ENCODE assay signal across 20 cellular contexts in genomic region chr18:49617846-49618245, GRCh38. TPM values are rescaled to one million over a fixed set of nuclear protein-coding genes. Genes with fewer than 3 reads are reported as not detected.
DNase-seq lines count a peak whose midpoint lies in the region; ATAC-seq and TF ChIP-seq lines count a peak whose summit lies in the region.
"Had no signal": no experiment of that assay in that cellular context is flagged by ENCODE, and none has a peak within 500 bp of the region (broad histone marks: within the 10 kb centered on the region; RNA-seq: fewer than 3 reads in every experiment).

No MANE protein-coding gene starts in this region.

- no peak for ATAC-seq in GM21825 (IDR thresholded peaks at IDR 0.05; ENCODE audit: unreplicated experiment)
- ATAC-seq in GM19397 (IDR thresholded peaks at IDR 0.05; ENCODE audit: unreplicated experiment), result no peak
- ATAC-seq: A549 had no signal

- H3K27me3 ChIP-seq in testis (no peaks in the 10 kb centered on the region), suprapubic skin (peaks cover 12% of the 10 kb centered on the region)

- peak; percentile 7 for DNase-seq in astrocyte of the hippocampus (ENCODE audit: low read depth, low spot score)
- peak; percentile 47 for DNase-seq in fibroblast of pulmonary artery (ENCODE audit: low read depth)
- DNase-seq in mesenteric fat pad (ENCODE audit: low spot score), result peak; percentile 64
- peak; percentile 65 for DNase-seq in testis
- DNase-seq in suprapubic skin (ENCODE audit: low spot score in 2 of 2), result no peak
- DNase-seq: CD4-positive, CD25-positive, alpha-beta regulatory T cell; COR-L47; DMS79 treated with DMSO at 0.1 percent for 48 hours; MV-4-11; NCI-H1105 treated with DMSO at 0.1 percent for 48 hours; NCI-H2029 treated with DMSO at 0.1 percent for 48 hours; NCI-H345; NCI-H524; NCI-H774; NK-92 treated with Interleukin-12 subunit alpha and Interleukin-12 subunit beta, amount 100 ng/mL, for 24 hours; SIG-M5 had no signal

- H3K9me3 ChIP-seq in testis, result no peaks in the 10 kb centered on the region
- no peaks in the 10 kb centered on the region for H3K9me3 ChIP-seq in suprapubic skin
- H3K9me3 ChIP-seq: A549 had no signal

- H3K4me1 ChIP-seq in testis, result peaks cover 39% of the 10 kb centered on the region
- H3K4me1 ChIP-seq in suprapubic skin, result peaks cover 10% of the 10 kb centered on the region
- H3K4me1 ChIP-seq: A549 had no signal

- 27 to 50% methylated on average over 2 of the region's 2 CpGs for WGBS in testis, 2 donors
- 86% methylated on average over 2 of the region's 2 CpGs for WGBS in suprapubic skin

- TF ChIP-seq CTCF in fibroblast of pulmonary artery (IDR thresholded peaks at IDR 0.05; ENCODE audit: low read length, missing control alignments), result no peak
- no peak for TF ChIP-seq CTCF in testis (IDR thresholded peaks at IDR 0.05)
- TF ChIP-seq CTCF in suprapubic skin (IDR thresholded peaks at IDR 0.05), result no peak

- TF ChIP-seq POLR2A in testis (IDR thresholded peaks at IDR 0.05) (no peak), suprapubic skin (IDR thresholded peaks at IDR 0.05) (no peak)

- H3K36me3 ChIP-seq in testis (ENCODE audit: low read depth, missing control alignments) (no peaks in the 10 kb centered on the region), suprapubic skin (no peaks in the 10 kb centered on the region)

- no peak for TF ChIP-seq EP300 in suprapubic skin (IDR thresholded peaks at IDR 0.05)

- H3K27ac ChIP-seq in testis (peak overlapping the region; percentile 66 to 73), suprapubic skin (no peak overlapping the region)
- H3K27ac ChIP-seq: A549 had no signal

- intact Hi-C loops in testis (cut with DNase I; ENCODE audit: low total_unique reads), result no loop called here

- H3K4me3 ChIP-seq in fibroblast of pulmonary artery (replicated peaks; ENCODE audit: low read depth, low read length), result no peak overlapping the region
- no peak overlapping the region for H3K4me3 ChIP-seq in testis
- H3K4me3 ChIP-seq in suprapubic skin, result no peak overlapping the region
- H3K4me3 ChIP-seq: A549 had no signal

RNA-seq across cellular contexts. Expression of gene LIPG, which starts 56.0 kb away (rescaled TPM):
- 2.2 TPM for total RNA-seq in mesenteric fat pad
- 10 to 100 TPM; 25.4 to 48.0 TPM for total RNA-seq in testis
- 35.2 TPM for polyA plus RNA-seq in testis (ENCODE audit: insufficient read depth, low read depth, low replicate concordance)
- 10 to 100 TPM in 1 of 4 donors, 1 to 10 TPM in 3; 6.9 to 11.8 (median 9.1) TPM for total RNA-seq in suprapubic skin
- total RNA-seq: CD4-positive, CD25-positive, alpha-beta regulatory T cell had no signal
- polyA plus RNA-seq: CD4-positive, CD25-positive, alpha-beta regulatory T cell; IgD-negative memory B cell had no signal

Comparison
In these comparisons a context has a peak if more than half of its experiments do, and no peak if none do; other contexts are left out.
1. DNase-seq: peak in astrocyte of the hippocampus (single experiment), fibroblast of pulmonary artery (single experiment), mesenteric fat pad (single experiment) and testis (single experiment); none in suprapubic skin (0 of 2).